Comparison of ENCODE assay signal across 11 cellular contexts in genomic region chr6:27297857-27298730, GRCh38. TPM values are rescaled to one million over a fixed set of nuclear protein-coding genes. Genes with fewer than 3 reads are reported as not detected.
DNase-seq lines count a peak whose midpoint lies in the region; ATAC-seq and TF ChIP-seq lines count a peak whose summit lies in the region.
"Had no signal": no experiment of that assay in that cellular context is flagged by ENCODE, and none has a peak within 500 bp of the region (broad histone marks: within the 10 kb centered on the region; RNA-seq: fewer than 3 reads in every experiment).

No MANE protein-coding gene starts in this region.

- H2AK9ac ChIP-seq in IMR-90 (replicated peaks; ENCODE audit: low read depth, low read length, poor library complexity), result no peak overlapping the region

- no peak overlapping the region for H2BK5ac ChIP-seq in IMR-90 (ENCODE audit: low read depth, low read length, poor library complexity, severe bottlenecking)

- H2BK120ac ChIP-seq in IMR-90 (ENCODE audit: low read depth, low read length), result no peak overlapping the region

- peak overlapping the region; percentile 83 for H3K27ac Mint-ChIP-seq in activated naive CD8-positive, alpha-beta T cell treated with anti-CD3 and anti-CD28 coated beads for 36 hours
- H3K27ac Mint-ChIP-seq: stimulated activated memory B cell treated with anti-CD40 and anti-IgM and Interleukin-4, amounts not matched to agents 10 μg/mL and 1 μg/mL and 100 μg/mL, for 72 hours had no signal

- intact Hi-C loops in IMR-90 (cut with micrococcal nuclease) (loop anchor here (5.0 to 10.0 kb wide), 4 partner anchors 61 to 597 kb away; a partner anchor contains a TSS), left ventricle myocardium inferior (cut with micrococcal nuclease) (no loop called here)

- no peak overlapping the region for H4K5ac ChIP-seq in IMR-90 (ENCODE audit: low read depth, low read length)

- peak overlapping the region; percentile 42 for H3K4me2 ChIP-seq in IMR-90 (ENCODE audit: low read depth, low read length)

- peak overlapping the region; percentile 48 for H2AFZ ChIP-seq in IMR-90 (replicated peaks; ENCODE audit: low read length, poor library complexity)

- H3K23ac ChIP-seq in IMR-90 (ENCODE audit: low read depth, low read length), result no peak overlapping the region

- H3K79me1 ChIP-seq in IMR-90 (ENCODE audit: low read depth in 1 of 2, low read length in 2 of 2), result no peaks in the 10 kb centered on the region

- TF ChIP-seq POLR2A in IMR-90 (IDR thresholded peaks at IDR 0.05; ENCODE audit: low read depth, low read length) (no peak), tibial nerve (IDR thresholded peaks at IDR 0.05) (no peak)

- H3K27me3 ChIP-seq in IMR-90 (ENCODE audit: control insufficient read depth, insufficient read depth, low read length) (no peaks in the 10 kb centered on the region; the same call in 1 of the 2 replicates), tibial nerve (peaks cover 3 to 80% of the 10 kb centered on the region in 2 donors), left ventricle myocardium inferior (ENCODE audit: low read depth) (peaks cover 100% of the 10 kb centered on the region)

- no peaks in the 10 kb centered on the region for H3K36me3 ChIP-seq in IMR-90 (ENCODE audit: control insufficient read depth, insufficient read depth, low read length)
- H3K36me3 ChIP-seq in tibial nerve, result no peaks in the 10 kb centered on the region
- no peaks in the 10 kb centered on the region for H3K36me3 ChIP-seq in left ventricle myocardium inferior

- no peak overlapping the region for H3K14ac ChIP-seq in IMR-90 (replicated peaks; ENCODE audit: low read depth, low read length)

- no peak overlapping the region for H4K91ac ChIP-seq in IMR-90 (ENCODE audit: insufficient read depth, low read depth, low read length)

- DNase-seq in ELR (ENCODE audit: low read depth) (peak; percentile 79), IMR-90 (peak; percentile 51), left kidney (ENCODE audit: low read depth, low spot score) (peak; percentile 31), tibial nerve (ENCODE audit: low spot score in 2 of 2) (no peak), left ventricle myocardium inferior (no peak)
- peak; percentile 45 for DNase-seq in activated naive CD8-positive, alpha-beta T cell treated with anti-CD3 and anti-CD28 coated beads for 36 hours
- DNase-seq: MM.1S had no signal

- H4K8ac ChIP-seq in IMR-90 (ENCODE audit: low read depth in 2 of 2, low read length in 2 of 2), result no peak overlapping the region

- H3K27me3 Mint-ChIP-seq in activated naive CD8-positive, alpha-beta T cell treated with anti-CD3 and anti-CD28 coated beads for 36 hours, result peaks cover 98% of the 10 kb centered on the region

- no TSS peak for BruUV-seq in IMR-90 (replicated peaks; lab: Mats Ljungman, UMichigan)

- WGBS in IMR-90 (ENCODE audit: extremely low coverage in 2 of 2, insufficient read length in 1 of 2), 2 experiments, result 20% methylated on average over 1 of the region's 22 CpGs; no CpG with 5 or more reads in 1 of the 2 experiments
- WGBS in tibial nerve, 2 donors, result 25 to 26% methylated on average over 22 of the region's 22 CpGs

- H3K4me3 ChIP-seq in IMR-90 (ENCODE audit: insufficient read depth, low read depth, low read length) (peak overlapping the region; percentile 20; the same call in 1 of the 2 replicates), tibial nerve (no peak overlapping the region), left ventricle myocardium inferior (no peak overlapping the region)

- peak overlapping the region; percentile 3 for H3K4me3 Mint-ChIP-seq in activated naive CD8-positive, alpha-beta T cell treated with anti-CD3 and anti-CD28 coated beads for 36 hours
- H3K4me3 Mint-ChIP-seq: stimulated activated memory B cell treated with anti-CD40 and anti-IgM and Interleukin-4, amounts not matched to agents 10 μg/mL and 1 μg/mL and 100 μg/mL, for 72 hours had no signal

- no peaks in the 10 kb centered on the region for H3K9me1 ChIP-seq in IMR-90 (ENCODE audit: insufficient read depth, low read length)

- no peak for TF ChIP-seq CTCF in IMR-90 (conservative IDR thresholded peaks at IDR 0.05; ENCODE audit: low read depth, low read length)
- TF ChIP-seq CTCF in tibial nerve (IDR thresholded peaks at IDR 0.05), result no peak
- no peak for TF ChIP-seq CTCF in left ventricle myocardium inferior (IDR thresholded peaks at IDR 0.05; ENCODE audit: borderline replicate concordance)

- in situ Hi-C loops in IMR-90 (cut with MboI; ENCODE audit: low sequenced_read_pairs), result no loop called here

- H3K9ac ChIP-seq in IMR-90 (ENCODE audit: low read depth, low read length), result no peak overlapping the region

- H3K27ac ChIP-seq in IMR-90 (ENCODE audit: insufficient read depth, low read length), result no peak overlapping the region
- H3K27ac ChIP-seq in tibial nerve, result no peak overlapping the region
- no peak overlapping the region for H3K27ac ChIP-seq in left ventricle myocardium inferior (replicated peaks)

- H3K4ac ChIP-seq in IMR-90 (ENCODE audit: low read depth, low read length), result no peak overlapping the region

- peaks cover 16% of the 10 kb centered on the region for H3K4me1 Mint-ChIP-seq in activated naive CD8-positive, alpha-beta T cell treated with anti-CD3 and anti-CD28 coated beads for 36 hours
- H3K4me1 Mint-ChIP-seq: stimulated activated memory B cell treated with anti-CD40 and anti-IgM and Interleukin-4, amounts not matched to agents 10 μg/mL and 1 μg/mL and 100 μg/mL, for 72 hours had no signal

- dilution Hi-C loops in IMR-90 (cut with HindIII; ENCODE audit: low sequenced_read_pairs, unreplicated experiment), result no loop called here

- TF ChIP-seq RAD21 in IMR-90 (IDR thresholded peaks at IDR 0.05; ENCODE audit: low read length), result no peak

- peaks cover 39% of the 10 kb centered on the region for H3K9me3 Mint-ChIP-seq in activated naive CD8-positive, alpha-beta T cell treated with anti-CD3 and anti-CD28 coated beads for 36 hours

- no peak overlapping the region for H3K56ac ChIP-seq in IMR-90 (ENCODE audit: extremely low read depth, insufficient read depth, low read length)

- POLR2A ChIA-PET in IMR-90 (lab: Charles Lee; ENCODE audit: unreplicated experiment), result no interaction called here

- H2BK20ac ChIP-seq in IMR-90 (ENCODE audit: low read depth, low read length), result no peak overlapping the region

- H3K9me3 ChIP-seq in IMR-90 (ENCODE audit: control insufficient read depth, insufficient read depth, low read length) (no peaks in the 10 kb centered on the region), tibial nerve (peaks cover 0 to 15% (median 0%) of the 10 kb centered on the region in 4 donors), left ventricle myocardium inferior (replicated peaks) (peaks cover 4% of the 10 kb centered on the region)

- H3K18ac ChIP-seq in IMR-90 (ENCODE audit: low read depth, low read length), result no peak overlapping the region

- H3K4me1 ChIP-seq in IMR-90 (ENCODE audit: control insufficient read depth, insufficient read depth, low read length) (no peaks in the 10 kb centered on the region), tibial nerve (no peaks in the 10 kb centered on the region), left ventricle myocardium inferior (no peaks in the 10 kb centered on the region)

- no peak for TF ChIP-seq EP300 in tibial nerve (IDR thresholded peaks at IDR 0.05)

- ATAC-seq in IMR-90 (ENCODE audit: low read depth), result 0 out of 2 replicates have a peak, but pooled peaks have one; percentile 16
- no peak for ATAC-seq in HG02623 (IDR thresholded peaks at IDR 0.05; ENCODE audit: unreplicated experiment)
- ATAC-seq in HG03520 (IDR thresholded peaks at IDR 0.05; ENCODE audit: unreplicated experiment), result no peak
- ATAC-seq: stimulated activated memory B cell treated with anti-CD40 and anti-IgM and Interleukin-4, amounts not matched to agents 10 μg/mL and 1 μg/mL and 100 μg/mL, for 72 hours had no signal

- peaks cover 12% of the 10 kb centered on the region for H3K36me3 Mint-ChIP-seq in activated naive CD8-positive, alpha-beta T cell treated with anti-CD3 and anti-CD28 coated beads for 36 hours
- H3K36me3 Mint-ChIP-seq: stimulated activated memory B cell treated with anti-CD40 and anti-IgM and Interleukin-4, amounts not matched to agents 10 μg/mL and 1 μg/mL and 100 μg/mL, for 72 hours had no signal

- no peaks in the 10 kb centered on the region for H4K20me1 ChIP-seq in IMR-90 (ENCODE audit: insufficient read depth, low read length)

- H2BK15ac ChIP-seq in IMR-90 (ENCODE audit: low read depth, low read length), result no peak overlapping the region

- no peak overlapping the region for H2AK5ac ChIP-seq in IMR-90 (ENCODE audit: low read depth, low read length)

- CTCF ChIA-PET in IMR-90 (lab: Yijun Ruan, JAX), result no interaction called here

TF ChIP-seq in IMR-90, 13 proteins besides CTCF, POLR2A, EP300 and RAD21:
- no peak for TF ChIP-seq RFX5 (IDR thresholded peaks at IDR 0.05; ENCODE audit: low read depth, low read length)
- TF ChIP-seq CHD1 (IDR thresholded peaks at IDR 0.05; ENCODE audit: low read depth, low read length), result no peak
- no peak for TF ChIP-seq MAZ (IDR thresholded peaks at IDR 0.05; ENCODE audit: borderline replicate concordance, low read depth, low read length)
- TF ChIP-seq MAFK (IDR thresholded peaks at IDR 0.05; ENCODE audit: low read depth, low read length), result no peak
- TF ChIP-seq FOS (IDR thresholded peaks at IDR 0.05; ENCODE audit: low read depth, low read length), result peak; percentile 72
- no peak for TF ChIP-seq SMC3 (IDR thresholded peaks at IDR 0.05; ENCODE audit: low read depth, low read length)

RNA-seq across cellular contexts. Expression of gene POM121L2, which starts 14.0 kb away (rescaled TPM):
- total RNA-seq in IMR-90 (2012; rRNA removed) (not detected in 2 replicates), tibial nerve (not detected), left ventricle myocardium inferior (not detected)
- polyA plus RNA-seq in IMR-90 (2012; rRNA removed), result not detected in 2 replicates
- not detected in 2 replicates for polyA plus RNA-seq in IMR-90 (2012; cell fraction: cytosol; rRNA removed)
- not detected in 2 replicates for polyA plus RNA-seq in IMR-90 (2012; cell fraction: nucleus; rRNA removed; ENCODE audit: low replicate concordance)
- not detected for total RNA-seq in activated naive CD8-positive, alpha-beta T cell treated with anti-CD3 and anti-CD28 coated beads for 36 hours
- total RNA-seq: mononuclear cell had no signal

RNA-seq across cellular contexts. Expression of gene PRSS16, which starts 50.6 kb away (rescaled TPM):
- total RNA-seq in IMR-90 (2012; rRNA removed), result not detected in 2 replicates
- 0.14 and 0.39 TPM in 2 replicates for polyA plus RNA-seq in IMR-90 (2012; rRNA removed)
- 0.22 TPM in 2 replicates for polyA plus RNA-seq in IMR-90 (2012; cell fraction: cytosol; rRNA removed)
- polyA plus RNA-seq in IMR-90 (2012; cell fraction: nucleus; rRNA removed; ENCODE audit: low replicate concordance), result 0.82 and 1.1 TPM in 2 replicates
- total RNA-seq in activated naive CD8-positive, alpha-beta T cell treated with anti-CD3 and anti-CD28 coated beads for 36 hours, result under 1 TPM; 0.38 to 0.54 TPM
- not detected for total RNA-seq in tibial nerve
- 0.49 TPM for total RNA-seq in left ventricle myocardium inferior

Comparison
In these comparisons a context has a peak if more than half of its experiments do, and no peak if none do; other contexts are left out.
1. DNase-seq: peak in ELR (single experiment), IMR-90 (single experiment), activated naive CD8-positive, alpha-beta T cell treated with anti-CD3 and anti-CD28 coated beads for 36 hours (single experiment) and left kidney (single experiment); none in tibial nerve (0 of 2) and left ventricle myocardium inferior (single experiment).